Comparison of ENCODE assay signal across 9 cellular contexts in genomic region chr11:70205049-70205725, GRCh38. TPM values are rescaled to one million over a fixed set of nuclear protein-coding genes. Genes with fewer than 3 reads are reported as not detected.
DNase-seq lines count a peak whose midpoint lies in the region; ATAC-seq and TF ChIP-seq lines count a peak whose summit lies in the region.
"Had no signal": no experiment of that assay in that cellular context is flagged by ENCODE, and none has a peak within 500 bp of the region (broad histone marks: within the 10 kb centered on the region; RNA-seq: fewer than 3 reads in every experiment).

No MANE protein-coding gene starts in this region.

- DNase-seq in stimulated activated naive CD8-positive, alpha-beta T cell treated with anti-CD3 and anti-CD28 coated beads, Interleukin-15, Interleukin-2, amounts not matched to agents 100 U/mL and 50 U/mL, for 24 hours, result no peak
- DNase-seq in ascending aorta (ENCODE audit: low spot score in 2 of 2), result no peak
- peak; percentile 58 for DNase-seq in kidney tubule cell (ENCODE audit: low spot score)
- DNase-seq in DMS53 (lab: John Stamatoyannopoulos, UW), result no peak
- no peak for DNase-seq in thyroid gland
- no peak for DNase-seq in NCI-H146 (lab: John Stamatoyannopoulos, UW)
- DNase-seq: DMS153 had no signal

- 90 to 91% methylated on average over 12 of the region's 12 CpGs for WGBS in thyroid gland, 2 donors

- H3K36me3 ChIP-seq in ascending aorta (peaks cover 30 to 34% of the 10 kb centered on the region in 2 donors), thyroid gland (peaks cover 19 to 29% of the 10 kb centered on the region in 2 donors)

- H3K27me3 ChIP-seq in ascending aorta (no peaks in the 10 kb centered on the region), thyroid gland (no peaks in the 10 kb centered on the region)

- H3K4me1 ChIP-seq in ascending aorta (peaks cover 5 to 18% of the 10 kb centered on the region in 2 donors), thyroid gland (peaks cover 12 to 13% of the 10 kb centered on the region in 2 donors)

- H3K4me3 Mint-ChIP-seq in stimulated activated naive CD8-positive, alpha-beta T cell treated with anti-CD3 and anti-CD28 coated beads, Interleukin-15, Interleukin-2, amounts not matched to agents 100 ng/mL and 50 ng/mL, for 24 hours, result peak overlapping the region; percentile 96

- H3K9me3 ChIP-seq in ascending aorta (no peaks in the 10 kb centered on the region), thyroid gland (no peaks in the 10 kb centered on the region)

- no peaks in the 10 kb centered on the region for H3K27me3 Mint-ChIP-seq in stimulated activated naive CD8-positive, alpha-beta T cell treated with anti-CD3 and anti-CD28 coated beads, Interleukin-15, Interleukin-2, amounts not matched to agents 100 ng/mL and 50 ng/mL, for 24 hours

- H3K36me3 Mint-ChIP-seq in stimulated activated naive CD8-positive, alpha-beta T cell treated with anti-CD3 and anti-CD28 coated beads, Interleukin-15, Interleukin-2, amounts not matched to agents 100 ng/mL and 50 ng/mL, for 24 hours (ENCODE audit: low read depth), result peaks cover 50% of the 10 kb centered on the region

- intact Hi-C loops in ascending aorta (cut with DNase I), result no loop called here
- intact Hi-C loops in thyroid gland (cut with DNase I), result loop anchor here (10.0 kb wide), 1 partner anchor 60 kb away; no protein-coding TSS in a partner anchor

- H3K27ac ChIP-seq in ascending aorta (peak overlapping the region; percentile 82 to 94), thyroid gland (peak overlapping the region in 1 of 3 donors; percentile 95)

- no peaks in the 10 kb centered on the region for H3K9me3 Mint-ChIP-seq in stimulated activated naive CD8-positive, alpha-beta T cell treated with anti-CD3 and anti-CD28 coated beads, Interleukin-15, Interleukin-2, amounts not matched to agents 100 ng/mL and 50 ng/mL, for 24 hours

- H3K4me3 ChIP-seq in ascending aorta, result peak overlapping the region in 1 of 2 donors; percentile 78
- H3K4me3 ChIP-seq in thyroid gland (replicated peaks in 1 of 3), result no peak overlapping the region

- no peak for TF ChIP-seq POLR2A in thyroid gland (IDR thresholded peaks at IDR 0.05)

- peak overlapping the region; percentile 96 for H3K27ac Mint-ChIP-seq in stimulated activated naive CD8-positive, alpha-beta T cell treated with anti-CD3 and anti-CD28 coated beads, Interleukin-15, Interleukin-2, amounts not matched to agents 100 ng/mL and 50 ng/mL, for 24 hours

- no peak for ATAC-seq in stimulated activated naive CD8-positive, alpha-beta T cell treated with anti-CD3 and anti-CD28 coated beads, Interleukin-15, Interleukin-2, amounts not matched to agents 100 U/mL and 50 U/mL, for 24 hours
- ATAC-seq in esophagus mucosa, result no peak

- TF ChIP-seq CTCF in ascending aorta (IDR thresholded peaks at IDR 0.05) (no peak), thyroid gland (IDR thresholded peaks at IDR 0.05) (no peak)

- H3K4me1 Mint-ChIP-seq in stimulated activated naive CD8-positive, alpha-beta T cell treated with anti-CD3 and anti-CD28 coated beads, Interleukin-15, Interleukin-2, amounts not matched to agents 100 ng/mL and 50 ng/mL, for 24 hours (ENCODE audit: low read depth), result peaks cover 59% of the 10 kb centered on the region

RNA-seq across cellular contexts. Expression of gene FADD, which starts 2.1 kb away (rescaled TPM):
- 22.2 TPM for total RNA-seq in ascending aorta
- total RNA-seq in esophagus mucosa, result 19.6 TPM
- total RNA-seq in thyroid gland, result 10 to 100 TPM; 18.1 to 32.6 (median 21.1) TPM
